8 cellular contexts compared by ENCODE assay signal in genomic region chr5:151094054-151094858, GRCh38. TPM values are rescaled to one million over a fixed set of nuclear protein-coding genes. Genes with fewer than 3 reads are reported as not detected.
A peak's percentile ranks its signal among the peaks of the same experiment; 100 is the strongest.
DNase-seq lines count a peak whose midpoint lies in the region; ATAC-seq and TF ChIP-seq lines count a peak whose summit lies in the region.

No MANE protein-coding gene starts in this region.

- H3K36me3 ChIP-seq in CD8-positive, alpha-beta T cell (ENCODE audit: insufficient read depth, low read length): no peaks in the 10 kb centered on the region

- H3K4me1 Mint-ChIP-seq in CD8-positive, alpha-beta T cell (ENCODE audit: low read depth): peaks cover 70% of the 10 kb centered on the region
- peaks cover 66% of the 10 kb centered on the region for H3K4me1 Mint-ChIP-seq in activated CD8-positive, alpha-beta memory T cell treated with anti-CD3 and anti-CD28 coated beads, Interleukin-2, amount 10 ng/mL, durations not matched to agents 7 days and 5 days

- CTCF ChIA-PET in CD8-positive, alpha-beta T cell (lab: Charles Lee): interaction anchor here (0.8 to 2.0 kb wide), 6 partner anchors 12 to 45 kb away, joined by 3 to 9 read pairs (median 4); no protein-coding TSS in a partner anchor
- CTCF ChIA-PET in activated CD8-positive, alpha-beta memory T cell treated with anti-CD3 and anti-CD28 coated beads, Interleukin-2, amount 10 ng/mL, durations not matched to agents 7 days and 5 days (lab: Charles Lee): interaction anchor here (1.0 to 1.5 kb wide), 4 partner anchors 11 to 42 kb away, joined by 3 to 8 read pairs (median 5); no protein-coding TSS in a partner anchor

- H3K27me3 ChIP-seq in CD8-positive, alpha-beta T cell (ENCODE audit: insufficient read depth, low read length): no peaks in the 10 kb centered on the region
- no peaks in the 10 kb centered on the region for H3K27me3 ChIP-seq in foreskin keratinocyte

- peak; percentile 50 for ATAC-seq in CD8-positive, alpha-beta T cell
- peak; percentile 68 for ATAC-seq in GM19455 (IDR thresholded peaks at IDR 0.05; ENCODE audit: unreplicated experiment)
- peak; percentile 60 for ATAC-seq in HG03558 (IDR thresholded peaks at IDR 0.05; ENCODE audit: extremely low read depth, unreplicated experiment)
- ATAC-seq in activated CD8-positive, alpha-beta memory T cell treated with anti-CD3 and anti-CD28 coated beads, Interleukin-2, amount 10 ng/mL, durations not matched to agents 7 days and 5 days: peak; percentile 54
- peak; percentile 43 for ATAC-seq in foreskin keratinocyte

- peak overlapping the region; percentile 52 for H3K4me3 Mint-ChIP-seq in CD8-positive, alpha-beta T cell
- peak overlapping the region; percentile 53 for H3K4me3 Mint-ChIP-seq in activated CD8-positive, alpha-beta memory T cell treated with anti-CD3 and anti-CD28 coated beads, Interleukin-2, amount 10 ng/mL, durations not matched to agents 7 days and 5 days

- peak in 5 of 7 experiments; percentile 27 to 54 (median 42) for DNase-seq in CD8-positive, alpha-beta T cell
- peak; percentile 87 for DNase-seq in activated CD8-positive, alpha-beta memory T cell treated with anti-CD3 and anti-CD28 coated beads, Interleukin-2, amount 10 ng/mL, durations not matched to agents 7 days and 5 days
- peak; percentile 50 to 68 for DNase-seq in foreskin keratinocyte
- DNase-seq in stimulated activated CD4-positive, alpha-beta T cell treated with anti-CD3 and anti-CD28 coated beads, TNF-alpha, amount 100 ng/mL, for 4 hours (ENCODE audit: low read depth in 3 of 3): peak in 2 of 3 experiments; percentile 18 to 31
- DNase-seq in DMS53 treated with DMSO at 0.1 percent for 48 hours (lab: John Stamatoyannopoulos, UW; ENCODE audit: unreplicated experiment): no peak
- DNase-seq in H4 (ENCODE audit: low spot score): no peak

- H3K9me3 ChIP-seq in CD8-positive, alpha-beta T cell (ENCODE audit: low read length): no peaks in the 10 kb centered on the region

- H3K36me3 Mint-ChIP-seq in CD8-positive, alpha-beta T cell: no peaks in the 10 kb centered on the region
- peaks cover 15% of the 10 kb centered on the region for H3K36me3 Mint-ChIP-seq in activated CD8-positive, alpha-beta memory T cell treated with anti-CD3 and anti-CD28 coated beads, Interleukin-2, amount 10 ng/mL, durations not matched to agents 7 days and 5 days

- TF ChIP-seq CTCF in CD8-positive, alpha-beta T cell (IDR thresholded peaks at IDR 0.05): no peak
- no peak for TF ChIP-seq CTCF in foreskin keratinocyte (conservative IDR thresholded peaks at IDR 0.05)

- no peaks in the 10 kb centered on the region for H3K27me3 Mint-ChIP-seq in CD8-positive, alpha-beta T cell (ENCODE audit: low read depth)
- H3K27me3 Mint-ChIP-seq in activated CD8-positive, alpha-beta memory T cell treated with anti-CD3 and anti-CD28 coated beads, Interleukin-2, amount 10 ng/mL, durations not matched to agents 7 days and 5 days: peaks cover 26% of the 10 kb centered on the region

- POLR2A ChIA-PET in CD8-positive, alpha-beta T cell (lab: Charles Lee): interaction anchor here (0.8 to 1.4 kb wide), 3 partner anchors 11 to 42 kb away, joined by 3 read pairs; no protein-coding TSS in a partner anchor

- H3K27ac ChIP-seq in CD8-positive, alpha-beta T cell (ENCODE audit: low read depth, low read length): no peak overlapping the region
- peak overlapping the region; percentile 77 for H3K27ac ChIP-seq in foreskin keratinocyte

- no peaks in the 10 kb centered on the region for H3K9me3 Mint-ChIP-seq in CD8-positive, alpha-beta T cell
- no peaks in the 10 kb centered on the region for H3K9me3 Mint-ChIP-seq in activated CD8-positive, alpha-beta memory T cell treated with anti-CD3 and anti-CD28 coated beads, Interleukin-2, amount 10 ng/mL, durations not matched to agents 7 days and 5 days (ENCODE audit: low read depth)

- H3K27ac Mint-ChIP-seq in CD8-positive, alpha-beta T cell: peak overlapping the region; percentile 89
- peak overlapping the region; percentile 85 for H3K27ac Mint-ChIP-seq in activated CD8-positive, alpha-beta memory T cell treated with anti-CD3 and anti-CD28 coated beads, Interleukin-2, amount 10 ng/mL, durations not matched to agents 7 days and 5 days

- intact Hi-C loops in CD8-positive, alpha-beta T cell (cut with DNase I, micrococcal nuclease): loop anchor here in 1 of 2 experiments (2.0 kb wide), 1 partner anchor 13 kb away; the partner anchor contains the start of gene TNIP1

- peaks cover 53% of the 10 kb centered on the region for H3K4me1 ChIP-seq in CD8-positive, alpha-beta T cell (ENCODE audit: insufficient read depth, low read length)
- peaks cover 21% of the 10 kb centered on the region for H3K4me1 ChIP-seq in foreskin keratinocyte

- no peak overlapping the region for H3K4me3 ChIP-seq in CD8-positive, alpha-beta T cell (ENCODE audit: low read depth, low read length)

RNA-seq across cellular contexts. Expression of gene TNIP1, which starts 13.4 kb away (rescaled TPM):
- total RNA-seq in CD8-positive, alpha-beta T cell: 100 to 1,000 TPM; 133 to 134 TPM
- 100 to 1,000 TPM; 136 to 201 TPM for total RNA-seq in activated CD8-positive, alpha-beta memory T cell treated with anti-CD3 and anti-CD28 coated beads, Interleukin-2, amount 10 ng/mL, durations not matched to agents 7 days and 5 days
- total RNA-seq in foreskin keratinocyte: 128 and 133 TPM in 2 replicates
- 96.5 and 98.1 TPM in 2 replicates for polyA plus RNA-seq in foreskin keratinocyte
- total RNA-seq in H4 (2014; rRNA removed; shearing (Covaris generic)): 38.7 and 41.9 TPM in 2 replicates

Comparison
In these comparisons a context has a peak if more than half of its experiments do, and no peak if none do; other contexts are left out.
1. DNase-seq: peak in CD8-positive, alpha-beta T cell (5 of 7), activated CD8-positive, alpha-beta memory T cell treated with anti-CD3 and anti-CD28 coated beads, Interleukin-2, amount 10 ng/mL, durations not matched to agents 7 days and 5 days (single experiment), foreskin keratinocyte (2 of 2) and stimulated activated CD4-positive, alpha-beta T cell treated with anti-CD3 and anti-CD28 coated beads, TNF-alpha, amount 100 ng/mL, for 4 hours (2 of 3); none in DMS53 treated with DMSO at 0.1 percent for 48 hours (single experiment) and H4 (single experiment).
2. Peak in every context shown above with its lines, with median percentiles within 50 percentile points of each other: ATAC-seq.